ENCODE assay signal across 9 cellular contexts in the genomic region with DNA sequence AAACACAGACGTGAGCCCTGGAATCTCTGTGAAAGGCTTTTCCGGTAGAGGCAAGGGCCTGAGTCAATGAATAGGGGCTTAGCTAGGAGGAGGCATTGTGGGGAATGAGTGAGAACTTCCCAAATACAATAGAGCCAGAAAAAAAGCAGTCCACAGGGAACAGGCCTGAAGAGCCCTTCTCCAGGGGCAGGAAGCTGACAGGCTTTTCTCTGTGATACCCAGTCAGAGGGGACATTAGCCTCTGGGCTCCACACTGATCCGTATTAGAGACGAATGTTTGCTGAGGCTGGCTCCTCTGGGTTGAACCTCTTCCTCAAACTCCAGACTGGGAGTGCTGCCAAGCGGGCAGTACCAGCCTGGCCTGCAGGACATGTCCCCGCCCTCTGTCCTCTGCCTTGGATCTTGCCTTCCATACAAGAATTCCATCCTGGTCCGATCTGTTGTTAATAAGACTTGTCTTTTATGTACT. TPM values are rescaled to one million over a fixed set of nuclear protein-coding genes. Genes with fewer than 3 reads are reported as not detected.
DNase-seq lines count a peak whose midpoint lies in the region; ATAC-seq lines count a peak whose summit lies in the region.
"Had no signal": no experiment of that assay in that cellular context is flagged by ENCODE, and none has a peak within 500 bp of the region (broad histone marks: within the 10 kb centered on the region; RNA-seq: fewer than 3 reads in every experiment).

No MANE protein-coding gene starts in this region.

- POLR2A ChIA-PET in activated CD4-positive, alpha-beta memory T cell treated with anti-CD3 and anti-CD28 coated beads, Interleukin-2, amount 10 ng/mL, durations not matched to agents 7 days and 5 days (lab: Charles Lee) = interaction anchor here (0.9 to 4.0 kb wide), 9 partner anchors 12 to 473 kb away, joined by 3 to 82 read pairs (median 6); partner anchors contain the start of gene INTS6

- H3K4me1 Mint-ChIP-seq in activated CD4-positive, alpha-beta memory T cell treated with anti-CD3 and anti-CD28 coated beads, Interleukin-2, amount 10 ng/mL, durations not matched to agents 7 days and 5 days = peaks cover 40% of the 10 kb centered on the region

- no peak overlapping the region for H3K4me3 ChIP-seq in HUES48 (ENCODE audit: low read depth, low read length)

- ATAC-seq in left cardiac atrium = peak; percentile 10 to 18

- peak overlapping the region; percentile 99 for H3K27ac Mint-ChIP-seq in activated CD4-positive, alpha-beta memory T cell treated with anti-CD3 and anti-CD28 coated beads, Interleukin-2, amount 10 ng/mL, durations not matched to agents 7 days and 5 days

- no peaks in the 10 kb centered on the region for H3K36me3 ChIP-seq in HUES48 (ENCODE audit: control insufficient read depth, insufficient read depth, low read length)

- H3K27me3 ChIP-seq in HUES48 (ENCODE audit: control insufficient read depth, insufficient read depth, low read length) = no peaks in the 10 kb centered on the region

- H3K4me1 ChIP-seq in HUES48 (ENCODE audit: control insufficient read depth, insufficient read depth, low read length) = peaks cover 42% of the 10 kb centered on the region

- intact Hi-C loops in left cardiac atrium (cut with DNase I) = loop anchor here in 1 of 2 donors (2.0 kb wide), 1 partner anchor 349 kb away; the partner anchor contains the start of gene INTS6

- H3K9me3 Mint-ChIP-seq in activated CD4-positive, alpha-beta memory T cell treated with anti-CD3 and anti-CD28 coated beads, Interleukin-2, amount 10 ng/mL, durations not matched to agents 7 days and 5 days = no peaks in the 10 kb centered on the region

- no peaks in the 10 kb centered on the region for H3K9me3 ChIP-seq in HUES48 (ENCODE audit: control insufficient read depth, insufficient read depth, low read length)

- no peaks in the 10 kb centered on the region for H3K36me3 Mint-ChIP-seq in activated CD4-positive, alpha-beta memory T cell treated with anti-CD3 and anti-CD28 coated beads, Interleukin-2, amount 10 ng/mL, durations not matched to agents 7 days and 5 days (ENCODE audit: low read depth)

- no peak overlapping the region for H3K9ac ChIP-seq in HUES48 (ENCODE audit: low read depth, low read length)

- CTCF ChIA-PET in activated CD4-positive, alpha-beta memory T cell treated with anti-CD3 and anti-CD28 coated beads, Interleukin-2, amount 10 ng/mL, durations not matched to agents 7 days and 5 days (lab: Charles Lee) = interaction anchor here (0.6 to 3.1 kb wide), 10 partner anchors 13 to 677 kb away, joined by 3 to 19 read pairs (median 4); no protein-coding TSS in a partner anchor

- no peak for DNase-seq in activated CD4-positive, alpha-beta memory T cell treated with anti-CD3 and anti-CD28 coated beads, Interleukin-2, amount 10 ng/mL, durations not matched to agents 7 days and 5 days
- peak; percentile 85 for DNase-seq in left cardiac atrium
- DNase-seq in renal cortical epithelial cell (ENCODE audit: low read depth) = peak; percentile 40
- DNase-seq in activated CD4-positive, CD25-positive, alpha-beta regulatory T cell (lab: John Stamatoyannopoulos, UW) = no peak
- DNase-seq in SW 1271 (lab: John Stamatoyannopoulos, UW) = no peak
- DNase-seq in HPDE6-E6E7 (ENCODE audit: extremely low spot score) = no peak
- DNase-seq in activated CD4-positive, alpha-beta T cell treated with anti-CD3 and anti-CD28 coated beads for 48 hours = no peak

- H3K4me3 Mint-ChIP-seq in activated CD4-positive, alpha-beta memory T cell treated with anti-CD3 and anti-CD28 coated beads, Interleukin-2, amount 10 ng/mL, durations not matched to agents 7 days and 5 days = no peak overlapping the region

- no peaks in the 10 kb centered on the region for H3K27me3 Mint-ChIP-seq in activated CD4-positive, alpha-beta memory T cell treated with anti-CD3 and anti-CD28 coated beads, Interleukin-2, amount 10 ng/mL, durations not matched to agents 7 days and 5 days

- H3K27ac ChIP-seq in HUES48 (ENCODE audit: low read depth, low read length) = peak overlapping the region; percentile 74

RNA-seq across cellular contexts. Expression of gene DHRS12, which starts 2.3 kb away (rescaled TPM):
- 1 to 10 TPM; 5.0 to 6.4 TPM for total RNA-seq in activated CD4-positive, alpha-beta memory T cell treated with anti-CD3 and anti-CD28 coated beads, Interleukin-2, amount 10 ng/mL, durations not matched to agents 7 days and 5 days
- total RNA-seq in left cardiac atrium (10 to 100 TPM in 1 of 2 donors, 1 to 10 TPM in 1; 9.1 to 13.3 TPM), renal cortical epithelial cell (7.3 and 8.0 TPM in 2 replicates)

RNA-seq across cellular contexts. Expression of gene TMEM272, which starts 43.3 kb away (rescaled TPM):
- total RNA-seq in activated CD4-positive, alpha-beta memory T cell treated with anti-CD3 and anti-CD28 coated beads, Interleukin-2, amount 10 ng/mL, durations not matched to agents 7 days and 5 days = under 1 TPM; 0.15 to 0.28 TPM
- total RNA-seq in left cardiac atrium (1 to 10 TPM in 1 of 2 donors, under 1 TPM in 1; 0.68 to 1.4 TPM), renal cortical epithelial cell (not detected in 2 replicates)
- total RNA-seq: fibroblast of villous mesenchyme had no signal

Comparison
In these comparisons a context has a peak if more than half of its experiments do, and no peak if none do; other contexts are left out.
1. DNase-seq: peak in left cardiac atrium (single experiment) and renal cortical epithelial cell (single experiment); none in activated CD4-positive, alpha-beta memory T cell treated with anti-CD3 and anti-CD28 coated beads, Interleukin-2, amount 10 ng/mL, durations not matched to agents 7 days and 5 days (single experiment), activated CD4-positive, CD25-positive, alpha-beta regulatory T cell (0 of 4), SW 1271 (0 of 2), HPDE6-E6E7 (single experiment) and activated CD4-positive, alpha-beta T cell treated with anti-CD3 and anti-CD28 coated beads for 48 hours (single experiment).